2 cellular contexts compared by ENCODE assay signal in genomic region chr19:50735869-50736268, GRCh38.
TF ChIP-seq lines count a peak whose summit lies in the region.

No MANE protein-coding gene starts in this region.

TF ChIP-seq in GM23338, 12 proteins besides CTCF, POLR2A, EP300 and RAD21:
- no peak for TF ChIP-seq POLR2AphosphoS5 (IDR thresholded peaks at IDR 0.05; ENCODE audit: low read depth)
- no peak for TF ChIP-seq CREB1 (CRISPR knock-in tag; IDR thresholded peaks at IDR 0.05; ENCODE audit: low read depth)
- TF ChIP-seq NANOG (IDR thresholded peaks at IDR 0.05; ENCODE audit: borderline replicate concordance) = no peak
- TF ChIP-seq STAT1 (IDR thresholded peaks at IDR 0.05; ENCODE audit: unreplicated experiment) = no peak

TF ChIP-seq in K562, 482 proteins besides CTCF, POLR2A, EP300 and RAD21:
- TF ChIP-seq FOSL1 (tag; conservative IDR thresholded peaks at IDR 0.05) (no peak), E2F6 (IDR thresholded peaks at IDR 0.05; ENCODE audit: borderline replicate concordance in 1 of 2, extremely low read depth in 1 of 2, insufficient read depth in 1 of 2, insufficient read length in 1 of 2, low read depth in 1 of 2, low read length in 1 of 2, poor library complexity in 1 of 2, severe bottlenecking in 1 of 2) (peak in 1 of 2 experiments; percentile 11), DPF2 (IDR thresholded peaks at IDR 0.05) (no peak), POLR2H (tag; IDR thresholded peaks at IDR 0.05; ENCODE audit: low read depth) (0 out of 2 replicates have a peak, but pooled peaks have one; percentile 29), ATF6 (CRISPR knock-in tag; IDR thresholded peaks at IDR 0.05) (no peak), ZSCAN32 (CRISPR knock-in tag; IDR thresholded peaks at IDR 0.05) (no peak), CXXC5 (CRISPR knock-in tag; IDR thresholded peaks at IDR 0.05) (0 out of 2 replicates have a peak, but pooled peaks have one; percentile 21), GATAD2B (IDR thresholded peaks at IDR 0.05; ENCODE audit: borderline replicate concordance) (no peak), NCOA1 (IDR thresholded peaks at IDR 0.05; ENCODE audit: low read depth) (no peak), ZNF766 (CRISPR knock-in tag; conservative IDR thresholded peaks at IDR 0.05) (0 out of 2 replicates have a peak, but pooled peaks have one; percentile 34), ZNF165 (CRISPR knock-in tag; IDR thresholded peaks at IDR 0.05; ENCODE audit: borderline replicate concordance) (no peak), HDAC2 (IDR thresholded peaks at IDR 0.05) (0 out of 2 replicates have a peak, but pooled peaks have one; percentile 15), SMAD4 (CRISPR knock-in tag; conservative IDR thresholded peaks at IDR 0.05) (0 out of 2 replicates have a peak, but pooled peaks have one; percentile 45), ETV1 (tag; conservative IDR thresholded peaks at IDR 0.05; ENCODE audit: low read depth) (peak; percentile 59; the same call in 1 of the 2 replicates), HNRNPK (IDR thresholded peaks at IDR 0.05; ENCODE audit: low read depth, low read length, poor library complexity, severe bottlenecking) (no peak), MYC (IDR thresholded peaks at IDR 0.05; ENCODE audit: low read depth, low read length) (0 out of 2 replicates have a peak, but pooled peaks have one; percentile 17), MYC (CRISPR knock-in tag; IDR thresholded peaks at IDR 0.05; ENCODE audit: borderline replicate concordance, low read depth) (no peak), STAT5A (IDR thresholded peaks at IDR 0.05; ENCODE audit: borderline replicate concordance, low read length) (0 out of 2 replicates have a peak, but pooled peaks have one; percentile 14), MEIS2 (IDR thresholded peaks at IDR 0.05; ENCODE audit: partially characterized antibody) (peak; percentile 35), L3MBTL2 (IDR thresholded peaks at IDR 0.05) (peak; percentile 75)
- TF ChIP-seq, protein P1, sequence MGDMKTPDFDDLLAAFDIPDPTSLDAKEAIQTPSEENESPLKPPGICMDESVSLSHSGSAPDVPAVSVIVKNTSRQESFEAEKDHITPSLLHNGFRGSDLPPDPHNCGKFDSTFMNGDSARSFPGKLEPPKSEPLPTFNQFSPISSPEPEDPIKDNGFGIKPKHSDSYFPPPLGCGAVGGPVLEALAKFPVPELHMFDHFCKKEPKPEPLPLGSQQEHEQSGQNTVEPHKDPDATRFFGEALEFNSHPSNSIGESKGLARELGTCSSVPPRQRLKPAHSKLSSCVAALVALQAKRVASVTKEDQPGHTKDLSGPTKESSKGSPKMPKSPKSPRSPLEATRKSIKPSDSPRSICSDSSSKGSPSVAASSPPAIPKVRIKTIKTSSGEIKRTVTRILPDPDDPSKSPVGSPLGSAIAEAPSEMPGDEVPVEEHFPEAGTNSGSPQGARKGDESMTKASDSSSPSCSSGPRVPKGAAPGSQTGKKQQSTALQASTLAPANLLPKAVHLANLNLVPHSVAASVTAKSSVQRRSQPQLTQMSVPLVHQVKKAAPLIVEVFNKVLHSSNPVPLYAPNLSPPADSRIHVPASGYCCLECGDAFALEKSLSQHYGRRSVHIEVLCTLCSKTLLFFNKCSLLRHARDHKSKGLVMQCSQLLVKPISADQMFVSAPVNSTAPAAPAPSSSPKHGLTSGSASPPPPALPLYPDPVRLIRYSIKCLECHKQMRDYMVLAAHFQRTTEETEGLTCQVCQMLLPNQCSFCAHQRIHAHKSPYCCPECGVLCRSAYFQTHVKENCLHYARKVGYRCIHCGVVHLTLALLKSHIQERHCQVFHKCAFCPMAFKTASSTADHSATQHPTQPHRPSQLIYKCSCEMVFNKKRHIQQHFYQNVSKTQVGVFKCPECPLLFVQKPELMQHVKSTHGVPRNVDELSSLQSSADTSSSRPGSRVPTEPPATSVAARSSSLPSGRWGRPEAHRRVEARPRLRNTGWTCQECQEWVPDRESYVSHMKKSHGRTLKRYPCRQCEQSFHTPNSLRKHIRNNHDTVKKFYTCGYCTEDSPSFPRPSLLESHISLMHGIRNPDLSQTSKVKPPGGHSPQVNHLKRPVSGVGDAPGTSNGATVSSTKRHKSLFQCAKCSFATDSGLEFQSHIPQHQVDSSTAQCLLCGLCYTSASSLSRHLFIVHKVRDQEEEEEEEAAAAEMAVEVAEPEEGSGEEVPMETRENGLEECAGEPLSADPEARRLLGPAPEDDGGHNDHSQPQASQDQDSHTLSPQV (IDR thresholded peaks at IDR 0.05) = peak; percentile 67
- TF ChIP-seq, protein P2, sequence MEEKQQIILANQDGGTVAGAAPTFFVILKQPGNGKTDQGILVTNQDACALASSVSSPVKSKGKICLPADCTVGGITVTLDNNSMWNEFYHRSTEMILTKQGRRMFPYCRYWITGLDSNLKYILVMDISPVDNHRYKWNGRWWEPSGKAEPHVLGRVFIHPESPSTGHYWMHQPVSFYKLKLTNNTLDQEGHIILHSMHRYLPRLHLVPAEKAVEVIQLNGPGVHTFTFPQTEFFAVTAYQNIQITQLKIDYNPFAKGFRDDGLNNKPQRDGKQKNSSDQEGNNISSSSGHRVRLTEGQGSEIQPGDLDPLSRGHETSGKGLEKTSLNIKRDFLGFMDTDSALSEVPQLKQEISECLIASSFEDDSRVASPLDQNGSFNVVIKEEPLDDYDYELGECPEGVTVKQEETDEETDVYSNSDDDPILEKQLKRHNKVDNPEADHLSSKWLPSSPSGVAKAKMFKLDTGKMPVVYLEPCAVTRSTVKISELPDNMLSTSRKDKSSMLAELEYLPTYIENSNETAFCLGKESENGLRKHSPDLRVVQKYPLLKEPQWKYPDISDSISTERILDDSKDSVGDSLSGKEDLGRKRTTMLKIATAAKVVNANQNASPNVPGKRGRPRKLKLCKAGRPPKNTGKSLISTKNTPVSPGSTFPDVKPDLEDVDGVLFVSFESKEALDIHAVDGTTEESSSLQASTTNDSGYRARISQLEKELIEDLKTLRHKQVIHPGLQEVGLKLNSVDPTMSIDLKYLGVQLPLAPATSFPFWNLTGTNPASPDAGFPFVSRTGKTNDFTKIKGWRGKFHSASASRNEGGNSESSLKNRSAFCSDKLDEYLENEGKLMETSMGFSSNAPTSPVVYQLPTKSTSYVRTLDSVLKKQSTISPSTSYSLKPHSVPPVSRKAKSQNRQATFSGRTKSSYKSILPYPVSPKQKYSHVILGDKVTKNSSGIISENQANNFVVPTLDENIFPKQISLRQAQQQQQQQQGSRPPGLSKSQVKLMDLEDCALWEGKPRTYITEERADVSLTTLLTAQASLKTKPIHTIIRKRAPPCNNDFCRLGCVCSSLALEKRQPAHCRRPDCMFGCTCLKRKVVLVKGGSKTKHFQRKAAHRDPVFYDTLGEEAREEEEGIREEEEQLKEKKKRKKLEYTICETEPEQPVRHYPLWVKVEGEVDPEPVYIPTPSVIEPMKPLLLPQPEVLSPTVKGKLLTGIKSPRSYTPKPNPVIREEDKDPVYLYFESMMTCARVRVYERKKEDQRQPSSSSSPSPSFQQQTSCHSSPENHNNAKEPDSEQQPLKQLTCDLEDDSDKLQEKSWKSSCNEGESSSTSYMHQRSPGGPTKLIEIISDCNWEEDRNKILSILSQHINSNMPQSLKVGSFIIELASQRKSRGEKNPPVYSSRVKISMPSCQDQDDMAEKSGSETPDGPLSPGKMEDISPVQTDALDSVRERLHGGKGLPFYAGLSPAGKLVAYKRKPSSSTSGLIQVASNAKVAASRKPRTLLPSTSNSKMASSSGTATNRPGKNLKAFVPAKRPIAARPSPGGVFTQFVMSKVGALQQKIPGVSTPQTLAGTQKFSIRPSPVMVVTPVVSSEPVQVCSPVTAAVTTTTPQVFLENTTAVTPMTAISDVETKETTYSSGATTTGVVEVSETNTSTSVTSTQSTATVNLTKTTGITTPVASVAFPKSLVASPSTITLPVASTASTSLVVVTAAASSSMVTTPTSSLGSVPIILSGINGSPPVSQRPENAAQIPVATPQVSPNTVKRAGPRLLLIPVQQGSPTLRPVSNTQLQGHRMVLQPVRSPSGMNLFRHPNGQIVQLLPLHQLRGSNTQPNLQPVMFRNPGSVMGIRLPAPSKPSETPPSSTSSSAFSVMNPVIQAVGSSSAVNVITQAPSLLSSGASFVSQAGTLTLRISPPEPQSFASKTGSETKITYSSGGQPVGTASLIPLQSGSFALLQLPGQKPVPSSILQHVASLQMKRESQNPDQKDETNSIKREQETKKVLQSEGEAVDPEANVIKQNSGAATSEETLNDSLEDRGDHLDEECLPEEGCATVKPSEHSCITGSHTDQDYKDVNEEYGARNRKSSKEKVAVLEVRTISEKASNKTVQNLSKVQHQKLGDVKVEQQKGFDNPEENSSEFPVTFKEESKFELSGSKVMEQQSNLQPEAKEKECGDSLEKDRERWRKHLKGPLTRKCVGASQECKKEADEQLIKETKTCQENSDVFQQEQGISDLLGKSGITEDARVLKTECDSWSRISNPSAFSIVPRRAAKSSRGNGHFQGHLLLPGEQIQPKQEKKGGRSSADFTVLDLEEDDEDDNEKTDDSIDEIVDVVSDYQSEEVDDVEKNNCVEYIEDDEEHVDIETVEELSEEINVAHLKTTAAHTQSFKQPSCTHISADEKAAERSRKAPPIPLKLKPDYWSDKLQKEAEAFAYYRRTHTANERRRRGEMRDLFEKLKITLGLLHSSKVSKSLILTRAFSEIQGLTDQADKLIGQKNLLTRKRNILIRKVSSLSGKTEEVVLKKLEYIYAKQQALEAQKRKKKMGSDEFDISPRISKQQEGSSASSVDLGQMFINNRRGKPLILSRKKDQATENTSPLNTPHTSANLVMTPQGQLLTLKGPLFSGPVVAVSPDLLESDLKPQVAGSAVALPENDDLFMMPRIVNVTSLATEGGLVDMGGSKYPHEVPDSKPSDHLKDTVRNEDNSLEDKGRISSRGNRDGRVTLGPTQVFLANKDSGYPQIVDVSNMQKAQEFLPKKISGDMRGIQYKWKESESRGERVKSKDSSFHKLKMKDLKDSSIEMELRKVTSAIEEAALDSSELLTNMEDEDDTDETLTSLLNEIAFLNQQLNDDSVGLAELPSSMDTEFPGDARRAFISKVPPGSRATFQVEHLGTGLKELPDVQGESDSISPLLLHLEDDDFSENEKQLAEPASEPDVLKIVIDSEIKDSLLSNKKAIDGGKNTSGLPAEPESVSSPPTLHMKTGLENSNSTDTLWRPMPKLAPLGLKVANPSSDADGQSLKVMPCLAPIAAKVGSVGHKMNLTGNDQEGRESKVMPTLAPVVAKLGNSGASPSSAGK (IDR thresholded peaks at IDR 0.05) = peak; percentile 54
- TF ChIP-seq, protein P3, sequence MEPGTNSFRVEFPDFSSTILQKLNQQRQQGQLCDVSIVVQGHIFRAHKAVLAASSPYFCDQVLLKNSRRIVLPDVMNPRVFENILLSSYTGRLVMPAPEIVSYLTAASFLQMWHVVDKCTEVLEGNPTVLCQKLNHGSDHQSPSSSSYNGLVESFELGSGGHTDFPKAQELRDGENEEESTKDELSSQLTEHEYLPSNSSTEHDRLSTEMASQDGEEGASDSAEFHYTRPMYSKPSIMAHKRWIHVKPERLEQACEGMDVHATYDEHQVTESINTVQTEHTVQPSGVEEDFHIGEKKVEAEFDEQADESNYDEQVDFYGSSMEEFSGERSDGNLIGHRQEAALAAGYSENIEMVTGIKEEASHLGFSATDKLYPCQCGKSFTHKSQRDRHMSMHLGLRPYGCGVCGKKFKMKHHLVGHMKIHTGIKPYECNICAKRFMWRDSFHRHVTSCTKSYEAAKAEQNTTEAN (CRISPR knock-in tag; IDR thresholded peaks at IDR 0.05) = no peak
- TF ChIP-seq, protein P4, sequence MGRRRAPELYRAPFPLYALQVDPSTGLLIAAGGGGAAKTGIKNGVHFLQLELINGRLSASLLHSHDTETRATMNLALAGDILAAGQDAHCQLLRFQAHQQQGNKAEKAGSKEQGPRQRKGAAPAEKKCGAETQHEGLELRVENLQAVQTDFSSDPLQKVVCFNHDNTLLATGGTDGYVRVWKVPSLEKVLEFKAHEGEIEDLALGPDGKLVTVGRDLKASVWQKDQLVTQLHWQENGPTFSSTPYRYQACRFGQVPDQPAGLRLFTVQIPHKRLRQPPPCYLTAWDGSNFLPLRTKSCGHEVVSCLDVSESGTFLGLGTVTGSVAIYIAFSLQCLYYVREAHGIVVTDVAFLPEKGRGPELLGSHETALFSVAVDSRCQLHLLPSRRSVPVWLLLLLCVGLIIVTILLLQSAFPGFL (CRISPR knock-in tag; IDR thresholded peaks at IDR 0.05) = peak; percentile 23; the same call in 1 of the 2 replicates
